In genomic region chr1:177945943-177946650, GRCh38 we compare ENCODE assay signal across 9 cellular contexts. TPM values are rescaled to one million over a fixed set of nuclear protein-coding genes. Genes with fewer than 3 reads are reported as not detected.
DNase-seq lines count a peak whose midpoint lies in the region; ATAC-seq, FAIRE-seq and TF ChIP-seq lines count a peak whose summit lies in the region.
"Had no signal": no experiment of that assay in that cellular context is flagged by ENCODE, and none has a peak within 500 bp of the region (broad histone marks: within the 10 kb centered on the region; RNA-seq: fewer than 3 reads in every experiment).

No MANE protein-coding gene starts in this region.

- H3K4me2 ChIP-seq in astrocyte (ENCODE audit: low read length): no peak overlapping the region

- H3K9me3 ChIP-seq in astrocyte (ENCODE audit: insufficient read depth, low read depth, low read length): no peaks in the 10 kb centered on the region

- H3K36me3 ChIP-seq in astrocyte (ENCODE audit: insufficient read depth, low read length): no peaks in the 10 kb centered on the region

- peak; percentile 84 for TF ChIP-seq CTCF in astrocyte (IDR thresholded peaks at IDR 0.05; ENCODE audit: insufficient read depth, low read depth, low read length)

- ATAC-seq in GM19328 (IDR thresholded peaks at IDR 0.05; ENCODE audit: unreplicated experiment): peak; percentile 66
- ATAC-seq: stimulated activated effector memory CD8-positive, alpha-beta T cell treated with anti-CD3 and anti-CD28 coated beads, Interleukin-12 subunit alpha, Interleukin-12 subunit beta, amount 100 ng/mL, for 72 hours had no signal

- no peak overlapping the region for H3K27ac ChIP-seq in astrocyte (ENCODE audit: low read depth, low read length)

- no peaks in the 10 kb centered on the region for H4K20me1 ChIP-seq in astrocyte (ENCODE audit: insufficient read depth, low read length)

- H3K9me3 Mint-ChIP-seq in astrocyte (ENCODE audit: unreplicated experiment): no peaks in the 10 kb centered on the region

- intact Hi-C loops in posterior vena cava (cut with DNase I): loop anchor here in 1 of 2 donors (5.0 kb wide), 1 partner anchor 1049 kb away; no protein-coding TSS in a partner anchor

- no peak overlapping the region for H3K4me3 ChIP-seq in astrocyte (ENCODE audit: insufficient read depth, low read depth, low read length)

- H3K4me3 Mint-ChIP-seq in astrocyte (ENCODE audit: unreplicated experiment): no peak overlapping the region
- H3K4me3 Mint-ChIP-seq: stimulated activated effector memory CD8-positive, alpha-beta T cell treated with anti-CD3 and anti-CD28 coated beads, Interleukin-12 subunit alpha, Interleukin-12 subunit beta, amount 100 ng/mL, for 72 hours had no signal

- FAIRE-seq in astrocyte (lab: Jason Lieb, UNC): no peak

- peaks cover 6% of the 10 kb centered on the region for H3K4me1 Mint-ChIP-seq in astrocyte (ENCODE audit: low read depth, unreplicated experiment)
- H3K4me1 Mint-ChIP-seq: stimulated activated effector memory CD8-positive, alpha-beta T cell treated with anti-CD3 and anti-CD28 coated beads, Interleukin-12 subunit alpha, Interleukin-12 subunit beta, amount 100 ng/mL, for 72 hours had no signal

- no peaks in the 10 kb centered on the region for H3K79me2 ChIP-seq in astrocyte (ENCODE audit: insufficient read depth, low read length)

- H3K36me3 Mint-ChIP-seq in astrocyte (ENCODE audit: low read depth, unreplicated experiment): no peaks in the 10 kb centered on the region
- H3K36me3 Mint-ChIP-seq: stimulated activated effector memory CD8-positive, alpha-beta T cell treated with anti-CD3 and anti-CD28 coated beads, Interleukin-12 subunit alpha, Interleukin-12 subunit beta, amount 100 ng/mL, for 72 hours had no signal

- peaks cover 14% of the 10 kb centered on the region for H3K27me3 Mint-ChIP-seq in astrocyte (ENCODE audit: low read depth, unreplicated experiment)

- DNase-seq in DMS79 treated with DMSO at 0.1 percent for 48 hours (lab: John Stamatoyannopoulos, UW): peak; percentile 22
- peak; percentile 60 for DNase-seq in HK-2 (ENCODE audit: unreplicated experiment)
- peak; percentile 16 to 44 for DNase-seq in NOMO-1 (lab: John Stamatoyannopoulos, UW; ENCODE audit: unreplicated experiment in 2 of 2)
- no peak for DNase-seq in astrocyte (ENCODE audit: low read depth)
- peak in 33 of 51 donors; percentile 5 to 68 (median 35) for DNase-seq in hypothalamus (lab: John Stamatoyannopoulos, UW)
- peak; percentile 6 to 12 (median 6) for DNase-seq in stimulated activated CD4-positive, alpha-beta T cell treated with anti-CD3 and anti-CD28 coated beads, TNF-alpha, amount 100 ng/mL, for 48 hours (ENCODE audit: low read depth in 3 of 3)
- DNase-seq in posterior vena cava (ENCODE audit: low spot score): no peak

- H3K4me1 ChIP-seq in astrocyte (ENCODE audit: insufficient read depth, low read length): no peaks in the 10 kb centered on the region

- no peaks in the 10 kb centered on the region for H3K27me3 ChIP-seq in astrocyte (ENCODE audit: insufficient read depth, low read length)

- H3K9ac ChIP-seq in astrocyte (ENCODE audit: low read length): no peak overlapping the region

- H3K27ac Mint-ChIP-seq in astrocyte (ENCODE audit: unreplicated experiment): no peak overlapping the region
- H3K27ac Mint-ChIP-seq: stimulated activated effector memory CD8-positive, alpha-beta T cell treated with anti-CD3 and anti-CD28 coated beads, Interleukin-12 subunit alpha, Interleukin-12 subunit beta, amount 100 ng/mL, for 72 hours had no signal

- H2AFZ ChIP-seq in astrocyte (ENCODE audit: low read depth, low read length): no peak overlapping the region

RNA-seq across cellular contexts. Expression of gene SEC16B, which starts 23.8 kb away (rescaled TPM):
- total RNA-seq in astrocyte: 3.0 and 4.2 TPM in 2 replicates
- 1 to 10 TPM; 2.6 to 4.9 TPM for total RNA-seq in posterior vena cava

Comparison
In these comparisons a context has a peak if more than half of its experiments do, and no peak if none do; other contexts are left out.
1. DNase-seq: peak in DMS79 treated with DMSO at 0.1 percent for 48 hours (single experiment), HK-2 (single experiment), NOMO-1 (2 of 2), hypothalamus (33 of 51) and stimulated activated CD4-positive, alpha-beta T cell treated with anti-CD3 and anti-CD28 coated beads, TNF-alpha, amount 100 ng/mL, for 48 hours (3 of 3); none in astrocyte (single experiment) and posterior vena cava (single experiment).